In genomic region chr4:74418063-74418670, GRCh38 we compare ENCODE assay signal across 13 cellular contexts. TPM values are rescaled to one million over a fixed set of nuclear protein-coding genes. Genes with fewer than 3 reads are reported as not detected.
DNase-seq lines count a peak whose midpoint lies in the region; TF ChIP-seq lines count a peak whose summit lies in the region.
"Had no signal": no experiment of that assay in that cellular context is flagged by ENCODE, and none has a peak within 500 bp of the region (broad histone marks: within the 10 kb centered on the region; RNA-seq: fewer than 3 reads in every experiment).

No MANE protein-coding gene starts in this region.

- POLR2A ChIA-PET in RWPE1 (lab: Yijun Ruan, JAX; ENCODE audit: low non-redundant PET) = no interaction called here

- CTCF ChIA-PET in RWPE1 (lab: Yijun Ruan, JAX) = interaction anchor here (1.0 kb wide), 1 partner anchor 11 kb away, joined by 3 read pairs; no protein-coding TSS in a partner anchor

- H3K9ac ChIP-seq in smooth muscle cell (ENCODE audit: low read depth) = no peak overlapping the region
- H3K9ac ChIP-seq: parathyroid adenoma had no signal

- peak; percentile 48 for DNase-seq in H4 (ENCODE audit: low spot score)
- DNase-seq in RWPE1 (ENCODE audit: low spot score) = peak; percentile 82
- DNase-seq in fibroblast of pulmonary artery (ENCODE audit: low read depth) = peak; percentile 91
- no peak for DNase-seq in smooth muscle cell (lab: John Stamatoyannopoulos, UW; ENCODE audit: unreplicated experiment)
- no peak for DNase-seq in NCI-H82 (lab: John Stamatoyannopoulos, UW)
- DNase-seq in activated CD8-positive, alpha-beta memory T cell treated with anti-CD3 and anti-CD28 coated beads for 24 hours = no peak
- DNase-seq in stimulated activated CD4-positive, alpha-beta T cell treated with anti-CD3 and anti-CD28 coated beads, Interleukin-4, amount 100 ng/mL, for 4 hours = no peak
- no peak for DNase-seq in lower leg skin (ENCODE audit: low spot score in 2 of 2)
- DNase-seq: NCI-H510A treated with DMSO at 0.1 percent for 48 hours had no signal

- no peak for TF ChIP-seq CTCF in RWPE1 (conservative IDR thresholded peaks at IDR 0.05; ENCODE audit: low read depth)
- no peak for TF ChIP-seq CTCF in fibroblast of pulmonary artery (IDR thresholded peaks at IDR 0.05; ENCODE audit: low read length, missing control alignments)
- no peak for TF ChIP-seq CTCF in smooth muscle cell (IDR thresholded peaks at IDR 0.05; ENCODE audit: borderline replicate concordance, insufficient read depth, poor library complexity, severe bottlenecking)
- TF ChIP-seq CTCF in lower leg skin (IDR thresholded peaks at IDR 0.05) = no peak

- 73% methylated on average over 6 of the region's 6 CpGs for WGBS in smooth muscle cell (ENCODE audit: low lambda C conversion rate)
- 50 to 53% methylated on average over 6 of the region's 6 CpGs for WGBS in lower leg skin, 2 donors

- no peaks in the 10 kb centered on the region for H3F3A ChIP-seq in smooth muscle cell (ENCODE audit: low read depth)

- intact Hi-C loops in lower leg skin (cut with DNase I; ENCODE audit: low total_unique reads) = no loop called here

- H2AFZ ChIP-seq in smooth muscle cell (ENCODE audit: low read depth) = no peak overlapping the region
- H2AFZ ChIP-seq: parathyroid adenoma had no signal

- no peaks in the 10 kb centered on the region for H3K36me3 ChIP-seq in smooth muscle cell (ENCODE audit: low read depth)
- H3K36me3 ChIP-seq: cardiac muscle cell had no signal

- H3K9me3 ChIP-seq in smooth muscle cell (replicated peaks; ENCODE audit: low read depth) = no peaks in the 10 kb centered on the region

- H4K20me1 ChIP-seq in smooth muscle cell (ENCODE audit: low read depth) = no peaks in the 10 kb centered on the region

- no peaks in the 10 kb centered on the region for H3K27me3 ChIP-seq in smooth muscle cell (ENCODE audit: low read depth)
- H3K27me3 ChIP-seq: cardiac muscle cell had no signal

- no peaks in the 10 kb centered on the region for H3K79me2 ChIP-seq in smooth muscle cell (ENCODE audit: low read depth)
- H3K79me2 ChIP-seq: parathyroid adenoma had no signal

- no peak for TF ChIP-seq POLR2A in lower leg skin (IDR thresholded peaks at IDR 0.05)

- H3K4me2 ChIP-seq in smooth muscle cell = peak overlapping the region; percentile 18

- H3K4me1 ChIP-seq in smooth muscle cell (ENCODE audit: low read depth) = no peaks in the 10 kb centered on the region
- H3K4me1 ChIP-seq: parathyroid adenoma had no signal

- no peak overlapping the region for H3K4me3 ChIP-seq in fibroblast of pulmonary artery (replicated peaks; ENCODE audit: low read depth, low read length)
- no peak overlapping the region for H3K4me3 ChIP-seq in smooth muscle cell
- H3K4me3 ChIP-seq in lower leg skin (ENCODE audit: low read depth, poor library complexity, severe bottlenecking) = no peak overlapping the region
- H3K4me3 ChIP-seq: cardiac muscle cell, lung had no signal

- peak overlapping the region; percentile 22; the same call in 1 of the 2 replicates for H3K27ac ChIP-seq in RWPE1
- peak overlapping the region; percentile 56 for H3K27ac ChIP-seq in smooth muscle cell (ENCODE audit: low read depth)
- H3K27ac ChIP-seq: cardiac muscle cell, parathyroid adenoma had no signal

RNA-seq across cellular contexts. Expression of gene AREG, which starts 26.8 kb away (rescaled TPM):
- 0.91 TPM in 1 of 2 replicates, not detected in the other for total RNA-seq in H4 (2014; rRNA removed; shearing (Covaris generic))
- total RNA-seq in smooth muscle cell = 58.6 and 123 TPM in 2 replicates
- 83.5 and 86.9 TPM in 2 replicates for polyA plus RNA-seq in smooth muscle cell
- total RNA-seq in lower leg skin = 10 to 100 TPM in 3 of 4 donors, 1 to 10 TPM in 1; 7.4 to 15.2 (median 11.6) TPM
- total RNA-seq: cardiac muscle cell, SK-MEL-5 had no signal

RNA-seq across cellular contexts. Expression of gene EREG, which starts 53.2 kb away (rescaled TPM):
- not detected in 2 replicates for total RNA-seq in H4 (2014; rRNA removed; shearing (Covaris generic))
- total RNA-seq in smooth muscle cell = 1.3 and 1.9 TPM in 2 replicates
- 0.27 and 0.55 TPM in 2 replicates for polyA plus RNA-seq in smooth muscle cell
- total RNA-seq in lower leg skin = 10 to 100 TPM; 21.4 to 52.1 (median 44.3) TPM
- total RNA-seq: cardiac muscle cell, SK-MEL-5 had no signal
- polyA plus RNA-seq: cardiac muscle cell had no signal

Comparison
In these comparisons a context has a peak if more than half of its experiments do, and no peak if none do; other contexts are left out.
1. DNase-seq: peak in H4 (single experiment), RWPE1 (single experiment) and fibroblast of pulmonary artery (single experiment); none in smooth muscle cell (single experiment), NCI-H82 (single experiment), activated CD8-positive, alpha-beta memory T cell treated with anti-CD3 and anti-CD28 coated beads for 24 hours (single experiment), stimulated activated CD4-positive, alpha-beta T cell treated with anti-CD3 and anti-CD28 coated beads, Interleukin-4, amount 100 ng/mL, for 4 hours (0 of 2) and lower leg skin (0 of 2).